8 cellular contexts compared by ENCODE assay signal in the genomic region with DNA sequence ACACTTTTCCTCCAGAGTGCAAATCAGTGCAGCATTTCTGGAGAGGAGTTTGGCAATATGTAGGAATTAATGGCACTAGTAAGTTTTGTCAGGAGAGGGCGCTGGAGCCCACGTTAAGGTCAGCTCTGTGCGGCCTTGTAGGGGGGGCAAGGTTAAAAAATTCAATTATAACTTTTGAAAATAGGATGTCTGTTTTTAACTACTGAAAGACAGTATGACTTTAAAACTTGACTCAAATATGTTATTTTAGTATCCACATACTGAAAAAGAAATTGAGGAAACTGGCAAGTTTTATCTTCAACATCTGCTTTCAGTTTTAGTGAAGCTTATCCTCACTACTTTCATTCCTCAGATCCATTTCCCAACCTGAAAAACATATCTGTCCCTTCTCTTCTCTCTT. TPM values are rescaled to one million over a fixed set of nuclear protein-coding genes. Genes with fewer than 3 reads are reported as not detected.
A peak's percentile ranks its signal among the peaks of the same experiment; 100 is the strongest.
DNase-seq lines count a peak whose midpoint lies in the region; ATAC-seq, FAIRE-seq and TF ChIP-seq lines count a peak whose summit lies in the region.

No MANE protein-coding gene starts in this region.

- intact Hi-C loops in esophagus squamous epithelium (cut with DNase I) (no loop called here), pancreas (cut with DNase I) (no loop called here)

- WGBS in esophagus squamous epithelium, 2 donors, result 22 to 39% methylated on average over 3 of the region's 3 CpGs
- 14 to 16% methylated on average over 3 of the region's 3 CpGs for WGBS in pancreas, 2 donors

- peak; percentile 15 for DNase-seq in GM04504 (ENCODE audit: low read depth)
- peak; percentile 58 for DNase-seq in GM20000 (ENCODE audit: low spot score)
- no peak for DNase-seq in esophagus squamous epithelium (lab: John Stamatoyannopoulos, UW)
- peak in 4 of 6 donors; percentile 38 to 59 (median 42) for DNase-seq in pancreas
- no peak for DNase-seq in HK-2 (ENCODE audit: unreplicated experiment)
- no peak for DNase-seq in NOMO-1 treated with dmso at 0.1 percent for 144 hours (lab: John Stamatoyannopoulos, UW; ENCODE audit: unreplicated experiment)

- peak overlapping the region in 3 of 4 donors; percentile 23 to 54 (median 45) for H3K27ac ChIP-seq in esophagus squamous epithelium
- H3K27ac ChIP-seq in pancreas, result peak overlapping the region in 2 of 4 donors; percentile 51 to 70

- H3K4me3 ChIP-seq in WI38 (ENCODE audit: low read depth, low read length) (no peak overlapping the region), esophagus squamous epithelium (no peak overlapping the region), pancreas (no peak overlapping the region)

- H3K27me3 ChIP-seq in esophagus squamous epithelium (no peaks in the 10 kb centered on the region), pancreas (no peaks in the 10 kb centered on the region)

- ATAC-seq in HG03460 (IDR thresholded peaks at IDR 0.05; ENCODE audit: unreplicated experiment) (peak; percentile 83), pancreas (peak; percentile 83 to 89 (median 86))

- H3K36me3 ChIP-seq in esophagus squamous epithelium (peaks cover 0 to 33% (median 0%) of the 10 kb centered on the region in 3 donors), pancreas (no peaks in the 10 kb centered on the region)

- no peak for FAIRE-seq in pancreas (lab: Jason Lieb, UNC)

- H3K9me3 ChIP-seq in esophagus squamous epithelium, result no peaks in the 10 kb centered on the region
- no peaks in the 10 kb centered on the region for H3K9me3 ChIP-seq in pancreas

- H3K4me1 ChIP-seq in esophagus squamous epithelium (peaks cover 4 to 27% (median 14%) of the 10 kb centered on the region in 3 donors), pancreas (peaks cover 11 to 29% (median 25%) of the 10 kb centered on the region in 3 donors)

- TF ChIP-seq CTCF in GM20000 (IDR thresholded peaks at IDR 0.05; ENCODE audit: extremely low read depth, missing control alignments), result peak; percentile 55
- TF ChIP-seq CTCF in WI38 (IDR thresholded peaks at IDR 0.05; ENCODE audit: low read depth, low read length), result peak; percentile 56
- TF ChIP-seq CTCF in esophagus squamous epithelium (IDR thresholded peaks at IDR 0.05), result peak in 5 of 6 experiments; percentile 29 to 77 (median 48)
- peak; percentile 9 to 39 (median 30) for TF ChIP-seq CTCF in pancreas (IDR thresholded peaks at IDR 0.05)

- no peak for TF ChIP-seq POLR2A in esophagus squamous epithelium (IDR thresholded peaks at IDR 0.05)

RNA-seq across cellular contexts. Expression of gene HSD17B13, which starts 30.9 kb away (rescaled TPM):
- not detected for total RNA-seq in esophagus squamous epithelium
- total RNA-seq in pancreas, result 1 to 10 TPM in 1 of 6 donors, under 1 TPM in 5; 0.24 to 2.7 (median 0.53) TPM
- polyA plus RNA-seq in pancreas, result under 1 TPM; 0.75 to 0.84 TPM

RNA-seq across cellular contexts. Expression of gene HSD17B11, which starts 37.4 kb away (rescaled TPM):
- 10 to 100 TPM in 2 of 4 donors, 1 to 10 TPM in 2; 4.2 to 41.8 (median 13.7) TPM for total RNA-seq in esophagus squamous epithelium
- 10 to 100 TPM; 20.0 to 53.5 (median 34.8) TPM for total RNA-seq in pancreas
- polyA plus RNA-seq in pancreas, result 10 to 100 TPM; 31.1 to 43.7 TPM

Comparison
In these comparisons a context has a peak if more than half of its experiments do, and no peak if none do; other contexts are left out.
1. DNase-seq: peak in GM04504 (single experiment), GM20000 (single experiment) and pancreas (4 of 6); none in esophagus squamous epithelium (single experiment), HK-2 (single experiment) and NOMO-1 treated with dmso at 0.1 percent for 144 hours (single experiment).
2. Peak in every context shown above with its lines, with median percentiles within 50 percentile points of each other: CTCF ChIP-seq.